In genomic region chr19:484494-484893, GRCh38 we compare ENCODE assay signal across 22 cellular contexts. TPM values are rescaled to one million over a fixed set of nuclear protein-coding genes. Genes with fewer than 3 reads are reported as not detected.
"Had no signal": no experiment of that assay in that cellular context is flagged by ENCODE, and none has a peak within 500 bp of the region (broad histone marks: within the 10 kb centered on the region; RNA-seq: fewer than 3 reads in every experiment).

No MANE protein-coding gene starts in this region.

- H3K36me3 ChIP-seq: left lung, tibial artery had no signal

- FAIRE-seq: colon, keratinocyte, urothelium cell line had no signal

- H3K27me3 ChIP-seq: body of pancreas had no signal

- H3K4me3 ChIP-seq: body of pancreas, left lung, tibial artery had no signal

- H3K9me3 ChIP-seq: body of pancreas, left lung, tibial artery had no signal

- DNase-seq: activated CD4-positive, alpha-beta T cell treated with anti-CD3 and anti-CD28 coated beads, Interleukin-2, amount 10 ng/mL, durations not matched to agents 7 days and 5 days; activated CD8-positive, alpha-beta T cell treated with anti-CD3 and anti-CD28 coated beads, Interleukin-2, amount 10 ng/mL, durations not matched to agents 7 days and 5 days; activated naive CD4-positive, alpha-beta T cell treated with Interleukin-2 at 50 U/mL for 16 hours; activated naive CD8-positive, alpha-beta T cell treated with anti-CD3 and anti-CD28 coated beads, Interleukin-2, amount 10 ng/mL, durations not matched to agents 7 days and 5 days; activated T-cell treated with anti-CD3 and anti-CD28 coated beads, Interleukin-2, amount 50 U/mL, for 24 hours; body of pancreas; foreskin keratinocyte; stimulated activated CD4-positive, alpha-beta T cell treated with anti-CD3 and anti-CD28 coated beads, Interleukin-12 subunit alpha, Interleukin-12 subunit beta, amount 100 ng/mL, for 4 hours; stimulated activated CD4-positive, alpha-beta T cell treated with anti-CD3 and anti-CD28 coated beads, Interleukin-1b, Interleukin-23, amount 100 ng/mL, for 48 hours; stimulated activated CD8-positive, alpha-beta memory T cell treated with anti-CD3 and anti-CD28 coated beads, Interleukin-4, amount 100 ng/mL, for 48 hours; stimulated activated naive CD4-positive, alpha-beta T cell; tibial artery had no signal

- H3K27ac ChIP-seq: foreskin keratinocyte, left lung, tibial artery had no signal

- H3K4me1 ChIP-seq: foreskin keratinocyte had no signal

- ATAC-seq: activated CD4-positive, CD25-positive, alpha-beta regulatory T cell treated with anti-CD3 and anti-CD28 coated beads, Interleukin-2, amount 50 U/mL, for 24 hours; activated CD8-positive, alpha-beta T cell treated with anti-CD3 and anti-CD28 coated beads, Interleukin-2, amount 10 ng/mL, durations not matched to agents 7 days and 5 days; body of pancreas; foreskin keratinocyte; left lung; natural killer cell treated with Interleukin-12 subunit alpha and Interleukin-12 subunit beta and Interleukin-15 and Interleukin-18, amount 100 ng/mL, for 72 hours had no signal

RNA-seq across cellular contexts. Expression of gene MADCAM1, which starts 11.8 kb away (rescaled TPM):
- polyA plus RNA-seq: fibroblast of lung had no signal

RNA-seq across cellular contexts. Expression of gene SHC2, which starts 23.7 kb away (rescaled TPM):
- total RNA-seq: activated CD4-positive, alpha-beta T cell treated with anti-CD3 and anti-CD28 coated beads, Interleukin-2, amount 10 ng/mL, durations not matched to agents 7 days and 5 days; activated CD8-positive, alpha-beta T cell treated with anti-CD3 and anti-CD28 coated beads, Interleukin-2, amount 10 ng/mL, durations not matched to agents 7 days and 5 days; activated T-helper 2 cell treated with anti-CD3 and anti-CD28 coated beads, Interferon-gamma antibody, Interleukin-2, Interleukin-4, amounts not matched to agents 10 μg/mL and 5 μg/mL and 100 μg/mL, durations not matched to agents 14 hours and 24 hours and 36 hours had no signal

RNA-seq across cellular contexts. Expression of gene GZMM, which starts 59.4 kb away (rescaled TPM):
- total RNA-seq: epithelial cell of proximal tubule, foreskin keratinocyte, lung microvascular endothelial cell had no signal
- polyA plus RNA-seq: keratinocyte had no signal
